ENCODE assay signal across 9 cellular contexts in genomic region chr10:89644691-89644966, GRCh38. TPM values are rescaled to one million over a fixed set of nuclear protein-coding genes. Genes with fewer than 3 reads are reported as not detected.
A peak's percentile ranks its signal among the peaks of the same experiment; 100 is the strongest.
DNase-seq lines count a peak whose midpoint lies in the region; ATAC-seq, FAIRE-seq and TF ChIP-seq lines count a peak whose summit lies in the region.
"Had no signal": no experiment of that assay in that cellular context is flagged by ENCODE, and none has a peak within 500 bp of the region (broad histone marks: within the 10 kb centered on the region; RNA-seq: fewer than 3 reads in every experiment).

No MANE protein-coding gene starts in this region.

- no peak for TF ChIP-seq POLR2A in right lobe of liver (IDR thresholded peaks at IDR 0.05)

- no peak overlapping the region for H3K27ac Mint-ChIP-seq in astrocyte (ENCODE audit: unreplicated experiment)

- peak; percentile 30 for ATAC-seq in GM19372 (IDR thresholded peaks at IDR 0.05; ENCODE audit: low read depth, unreplicated experiment)
- ATAC-seq in HG03432 (IDR thresholded peaks at IDR 0.05; ENCODE audit: unreplicated experiment) = peak; percentile 36
- ATAC-seq in right lobe of liver = peak; percentile 10 to 42 (median 16)
- no peak for ATAC-seq in thoracic aorta (ENCODE audit: insufficient number of reproducible peaks, low FRiP score, low read depth)

- H3K4me1 ChIP-seq in BLaER1 (peaks cover 28% of the 10 kb centered on the region), astrocyte (ENCODE audit: insufficient read depth, low read length) (peaks cover 9% of the 10 kb centered on the region), right lobe of liver (peaks cover 0 to 29% (median 5%) of the 10 kb centered on the region in 4 donors), thoracic aorta (ENCODE audit: control insufficient read depth in 1 of 2, low read depth in 2 of 2) (peaks cover 6 to 21% of the 10 kb centered on the region in 2 donors)

- H4K20me1 ChIP-seq in BLaER1 = peaks cover 28% of the 10 kb centered on the region
- H4K20me1 ChIP-seq in astrocyte (ENCODE audit: insufficient read depth, low read length) = peaks cover 18% of the 10 kb centered on the region

- peaks cover 13% of the 10 kb centered on the region for H3K4me1 Mint-ChIP-seq in astrocyte (ENCODE audit: low read depth, unreplicated experiment)

- H3K4me2 ChIP-seq in BLaER1 = peak overlapping the region; percentile 86
- H3K4me2 ChIP-seq in astrocyte (ENCODE audit: low read length) = peak overlapping the region; percentile 96

- peak overlapping the region; percentile 86 for H3K27ac ChIP-seq in BLaER1
- peak overlapping the region; percentile 77 for H3K27ac ChIP-seq in astrocyte (ENCODE audit: low read depth, low read length)
- H3K27ac ChIP-seq in right lobe of liver = peak overlapping the region; percentile 82 to 97 (median 95)
- peak overlapping the region; percentile 62 to 71 for H3K27ac ChIP-seq in thoracic aorta

- no peak for DNase-seq in astrocyte (ENCODE audit: low read depth)
- DNase-seq in right lobe of liver = peak in 2 of 3 donors; percentile 51 to 60
- no peak for DNase-seq in thoracic aorta (ENCODE audit: low spot score)
- DNase-seq in stimulated activated CD4-positive, alpha-beta T cell treated with anti-CD3 and anti-CD28 coated beads, Interleukin-2, amount 100 ng/mL, for 48 hours = no peak
- no peak for DNase-seq in NCI-H1048 (lab: John Stamatoyannopoulos, UW)

- H2AFZ ChIP-seq in astrocyte (ENCODE audit: low read depth, low read length) = peak overlapping the region; percentile 85

- peaks cover 9% of the 10 kb centered on the region for H3K27me3 Mint-ChIP-seq in astrocyte (ENCODE audit: low read depth, unreplicated experiment)
- H3K27me3 Mint-ChIP-seq: IgD-negative memory B cell had no signal

- intact Hi-C loops in right lobe of liver (cut with DNase I) = no loop called here

- H3K27me3 ChIP-seq in BLaER1 (no peaks in the 10 kb centered on the region), astrocyte (ENCODE audit: insufficient read depth, low read length) (no peaks in the 10 kb centered on the region), right lobe of liver (no peaks in the 10 kb centered on the region), thoracic aorta (replicated peaks; ENCODE audit: insufficient read depth) (no peaks in the 10 kb centered on the region)

- no peak for FAIRE-seq in astrocyte (lab: Jason Lieb, UNC)

- H3K79me2 ChIP-seq in astrocyte (ENCODE audit: insufficient read depth, low read length) = peaks cover 39% of the 10 kb centered on the region

- no peaks in the 10 kb centered on the region for H3K36me3 Mint-ChIP-seq in astrocyte (ENCODE audit: low read depth, unreplicated experiment)
- H3K36me3 Mint-ChIP-seq: IgD-negative memory B cell had no signal

- peak overlapping the region; percentile 95 for H3K4me3 ChIP-seq in BLaER1
- peak overlapping the region; percentile 79 for H3K4me3 ChIP-seq in astrocyte (ENCODE audit: insufficient read depth, low read depth, low read length)
- peak overlapping the region; percentile 85 to 89 (median 86) for H3K4me3 ChIP-seq in right lobe of liver
- H3K4me3 ChIP-seq in thoracic aorta = peak overlapping the region; percentile 78

- no peak overlapping the region for H3K4me3 Mint-ChIP-seq in astrocyte (ENCODE audit: unreplicated experiment)

- no peaks in the 10 kb centered on the region for H3K9me3 ChIP-seq in BLaER1
- H3K9me3 ChIP-seq in astrocyte (ENCODE audit: insufficient read depth, low read depth, low read length) = no peaks in the 10 kb centered on the region
- no peaks in the 10 kb centered on the region for H3K9me3 ChIP-seq in right lobe of liver
- no peaks in the 10 kb centered on the region for H3K9me3 ChIP-seq in thoracic aorta

- TF ChIP-seq CTCF in astrocyte (IDR thresholded peaks at IDR 0.05; ENCODE audit: insufficient read depth, low read depth, low read length) (no peak), right lobe of liver (IDR thresholded peaks at IDR 0.05) (no peak), thoracic aorta (IDR thresholded peaks at IDR 0.05) (no peak)

- H3K9me3 Mint-ChIP-seq in astrocyte (ENCODE audit: unreplicated experiment) = peaks cover 6% of the 10 kb centered on the region
- H3K9me3 Mint-ChIP-seq: IgD-negative memory B cell had no signal

- H3K9ac ChIP-seq in BLaER1 (peak overlapping the region; percentile 86), astrocyte (ENCODE audit: low read length) (peak overlapping the region; percentile 84)

- H3K36me3 ChIP-seq in BLaER1 = peaks cover under 1% of the 10 kb centered on the region; the same call in 1 of the 2 replicates
- H3K36me3 ChIP-seq in astrocyte (ENCODE audit: insufficient read depth, low read length) = no peaks in the 10 kb centered on the region
- H3K36me3 ChIP-seq in right lobe of liver = no peaks in the 10 kb centered on the region
- H3K36me3 ChIP-seq in thoracic aorta = no peaks in the 10 kb centered on the region

- 0% methylated on average over 7 of the region's 35 CpGs for WGBS in right lobe of liver (ENCODE audit: insufficient coverage, low coverage, low lambda C conversion rate, missing lambda C conversion rate)

RNA-seq across cellular contexts. Expression of gene PANK1, which starts 0.4 kb away (rescaled TPM):
- total RNA-seq in astrocyte = 7.2 and 7.9 TPM in 2 replicates
- total RNA-seq in right lobe of liver = 10 to 100 TPM; 13.3 to 71.0 (median 48.6) TPM
- 1 to 10 TPM in 1 of 2 donors, under 1 TPM in 1; 0.95 to 5.5 TPM for total RNA-seq in thoracic aorta

RNA-seq across cellular contexts. Expression of gene KIF20B, which starts 56.8 kb away (rescaled TPM):
- 6.8 and 7.1 TPM in 2 replicates for total RNA-seq in astrocyte
- total RNA-seq in right lobe of liver = 1 to 10 TPM in 5 of 6 experiments, under 1 TPM in 1; 0.97 to 3.4 (median 1.7) TPM
- total RNA-seq in thoracic aorta = 1 to 10 TPM; 2.0 to 9.9 TPM

Comparison
In these comparisons a context has a peak if more than half of its experiments do, and no peak if none do; other contexts are left out.
1. DNase-seq: peak in right lobe of liver (2 of 3); none in astrocyte (single experiment), thoracic aorta (single experiment), stimulated activated CD4-positive, alpha-beta T cell treated with anti-CD3 and anti-CD28 coated beads, Interleukin-2, amount 100 ng/mL, for 48 hours (0 of 2) and NCI-H1048 (single experiment).
2. Peak in every context shown above with its lines, with median percentiles within 50 percentile points of each other: H3K27ac ChIP-seq and H3K4me3 ChIP-seq.